ENCODE assay signal across 12 cellular contexts in the genomic region with DNA sequence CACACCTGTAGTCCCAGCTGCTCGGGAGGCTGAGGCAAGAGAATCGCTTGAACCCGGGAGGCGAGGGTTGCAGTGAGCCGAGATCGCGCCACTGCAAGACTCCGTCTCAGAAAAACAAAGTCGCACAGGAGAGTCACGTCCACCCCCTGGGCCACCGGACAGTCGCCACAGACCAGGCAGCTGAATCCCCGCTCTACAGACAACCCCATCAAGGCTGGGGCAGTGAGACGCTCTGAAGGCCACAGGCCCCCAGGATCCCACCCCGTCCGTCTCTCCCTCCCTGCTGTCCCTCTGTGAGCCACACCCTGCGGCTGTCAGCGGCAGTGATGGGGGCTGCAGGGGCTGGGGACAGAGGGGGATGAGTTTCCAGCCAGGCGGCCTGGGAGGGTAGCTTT. TPM values are rescaled to one million over a fixed set of nuclear protein-coding genes. Genes with fewer than 3 reads are reported as not detected.
DNase-seq lines count a peak whose midpoint lies in the region; ATAC-seq and TF ChIP-seq lines count a peak whose summit lies in the region.
"Had no signal": no experiment of that assay in that cellular context is flagged by ENCODE, and none has a peak within 500 bp of the region (broad histone marks: within the 10 kb centered on the region; RNA-seq: fewer than 3 reads in every experiment).

No MANE protein-coding gene starts in this region.

- peak overlapping the region in 3 of 4 donors; percentile 48 to 71 (median 61) for H3K27ac ChIP-seq in gastrocnemius medialis

- intact Hi-C loops in gastrocnemius medialis (cut with DNase I; ENCODE audit: low total_unique reads): no loop called here
- intact Hi-C loops in posterior vena cava (cut with DNase I): no loop called here

- no peak for TF ChIP-seq POLR2A in gastrocnemius medialis (IDR thresholded peaks at IDR 0.05)

- no peaks in the 10 kb centered on the region for H3K27me3 ChIP-seq in H7 (ENCODE audit: control insufficient read depth, insufficient read depth, low read length)
- peaks cover 8 to 11% (median 8%) of the 10 kb centered on the region in 3 donors for H3K27me3 ChIP-seq in gastrocnemius medialis

- in situ Hi-C loops in gastrocnemius medialis (cut with MboI; ENCODE audit: low sequenced_read_pairs in 4 of 4) (no loop called here), GM13977 (cut with MboI; ENCODE audit: low pct_unique_long_range_greater_than_20kb, low sequenced_read_pairs, unreplicated experiment) (no loop called here)

- DNase-seq in H7: no peak
- no peak for DNase-seq in gastrocnemius medialis
- DNase-seq in GM13977 (ENCODE audit: low spot score): no peak
- DNase-seq in posterior vena cava (ENCODE audit: low spot score): no peak
- no peak for DNase-seq in hippocampal formation (lab: John Stamatoyannopoulos, UW)
- DNase-seq: activated CD4-positive, alpha-beta memory T cell treated with anti-CD3 and anti-CD28 coated beads, Interleukin-2, amount 10 ng/mL, durations not matched to agents 7 days and 5 days; activated effector memory CD4-positive, alpha-beta T cell treated with Interleukin-2 at 50 U/mL for 16 hours; DND-41 had no signal

- H3K4me1 ChIP-seq in gastrocnemius medialis: no peaks in the 10 kb centered on the region

- H3K9me3 ChIP-seq in gastrocnemius medialis: no peaks in the 10 kb centered on the region

- H3K36me3 ChIP-seq in H7 (replicated peaks; ENCODE audit: control insufficient read depth, insufficient read depth, low read length): no peaks in the 10 kb centered on the region
- no peaks in the 10 kb centered on the region for H3K36me3 ChIP-seq in gastrocnemius medialis

- TF ChIP-seq CTCF in WI38 (IDR thresholded peaks at IDR 0.05; ENCODE audit: low read depth, low read length): no peak
- no peak for TF ChIP-seq CTCF in gastrocnemius medialis (IDR thresholded peaks at IDR 0.05 in 4 of 5, conservative IDR thresholded peaks at IDR 0.05 in 1 of 5)
- no peak for TF ChIP-seq CTCF in GM13977 (IDR thresholded peaks at IDR 0.05; ENCODE audit: extremely low read depth, insufficient read depth, missing control alignments)

- H3K4me3 ChIP-seq in H7 (ENCODE audit: insufficient read depth, low read depth, low read length) (peak overlapping the region; percentile 16), WI38 (ENCODE audit: low read depth, low read length) (peak overlapping the region; percentile 44), iPS-11a (ENCODE audit: low read depth, low read length) (peak overlapping the region; percentile 8), gastrocnemius medialis (peak overlapping the region in 3 of 4 donors; percentile 22 to 44 (median 28))

- ATAC-seq in gastrocnemius medialis (no peak), HG02840 (IDR thresholded peaks at IDR 0.05; ENCODE audit: low FRiP score, unreplicated experiment) (no peak)
- ATAC-seq: esophagus mucosa had no signal

RNA-seq across cellular contexts. Expression of a gene that starts 15.5 kb away (rescaled TPM):
- total RNA-seq in H7 (2014; rRNA removed; shearing (Covaris generic)): 460 and 481 TPM in 2 replicates
- total RNA-seq in gastrocnemius medialis (10 to 100 TPM; 29.8 to 51.7 (median 36.7) TPM), posterior vena cava (100 to 1,000 TPM; 151 to 168 TPM)

RNA-seq across cellular contexts. Expression of a gene that starts 30.9 kb away (rescaled TPM):
- total RNA-seq in H7 (2014; rRNA removed; shearing (Covaris generic)): 0.11 and 0.31 TPM in 2 replicates
- total RNA-seq in gastrocnemius medialis: 1 to 10 TPM in 1 of 4 donors, not detected in 3; 1.2 TPM
- total RNA-seq in posterior vena cava: under 1 TPM in 1 of 2 donors, not detected in 1; 0.14 TPM
- total RNA-seq: activated CD4-positive, alpha-beta memory T cell treated with anti-CD3 and anti-CD28 coated beads, Interleukin-2, amount 10 ng/mL, durations not matched to agents 7 days and 5 days had no signal

RNA-seq across cellular contexts. Expression of a gene that starts 40.0 kb away (rescaled TPM):
- total RNA-seq in H7 (2014; rRNA removed; shearing (Covaris generic)): 52.0 and 53.8 TPM in 2 replicates
- total RNA-seq in gastrocnemius medialis: not detected
- total RNA-seq in posterior vena cava: not detected
- total RNA-seq: activated CD4-positive, alpha-beta memory T cell treated with anti-CD3 and anti-CD28 coated beads, Interleukin-2, amount 10 ng/mL, durations not matched to agents 7 days and 5 days; esophagus mucosa had no signal

RNA-seq across cellular contexts. Expression of a gene that starts 45.8 kb away (rescaled TPM):
- total RNA-seq in H7 (2014; rRNA removed; shearing (Covaris generic)): 0.85 and 1.3 TPM in 2 replicates
- not detected for total RNA-seq in gastrocnemius medialis
- total RNA-seq in posterior vena cava: under 1 TPM in 1 of 2 donors, not detected in 1; 0.29 TPM
- total RNA-seq: activated CD4-positive, alpha-beta memory T cell treated with anti-CD3 and anti-CD28 coated beads, Interleukin-2, amount 10 ng/mL, durations not matched to agents 7 days and 5 days; esophagus mucosa had no signal

RNA-seq across cellular contexts. Expression of a gene that starts 59.0 kb away (rescaled TPM):
- total RNA-seq in H7 (2014; rRNA removed; shearing (Covaris generic)): 0.66 TPM in 1 of 2 replicates, not detected in the other
- total RNA-seq in gastrocnemius medialis (under 1 TPM in 1 of 4 donors, not detected in 3; 0.51 TPM), posterior vena cava (under 1 TPM in 1 of 2 donors, not detected in 1; 0.38 TPM)
- total RNA-seq: activated CD4-positive, alpha-beta memory T cell treated with anti-CD3 and anti-CD28 coated beads, Interleukin-2, amount 10 ng/mL, durations not matched to agents 7 days and 5 days; esophagus mucosa had no signal

Comparison
In these comparisons a context has a peak if more than half of its experiments do, and no peak if none do; other contexts are left out.
1. RNA of a gene that starts 40.0 kb away (total RNA-seq): 52.0 to 53.8 TPM in H7; not detected in gastrocnemius medialis and not detected in posterior vena cava; every median in the first group is over 10 times any median in the second.
2. Peak in every context shown above with its lines, with median percentiles within 50 percentile points of each other: H3K4me3 ChIP-seq.